Comparison of ENCODE assay signal across 1 cellular context in the genomic region with DNA sequence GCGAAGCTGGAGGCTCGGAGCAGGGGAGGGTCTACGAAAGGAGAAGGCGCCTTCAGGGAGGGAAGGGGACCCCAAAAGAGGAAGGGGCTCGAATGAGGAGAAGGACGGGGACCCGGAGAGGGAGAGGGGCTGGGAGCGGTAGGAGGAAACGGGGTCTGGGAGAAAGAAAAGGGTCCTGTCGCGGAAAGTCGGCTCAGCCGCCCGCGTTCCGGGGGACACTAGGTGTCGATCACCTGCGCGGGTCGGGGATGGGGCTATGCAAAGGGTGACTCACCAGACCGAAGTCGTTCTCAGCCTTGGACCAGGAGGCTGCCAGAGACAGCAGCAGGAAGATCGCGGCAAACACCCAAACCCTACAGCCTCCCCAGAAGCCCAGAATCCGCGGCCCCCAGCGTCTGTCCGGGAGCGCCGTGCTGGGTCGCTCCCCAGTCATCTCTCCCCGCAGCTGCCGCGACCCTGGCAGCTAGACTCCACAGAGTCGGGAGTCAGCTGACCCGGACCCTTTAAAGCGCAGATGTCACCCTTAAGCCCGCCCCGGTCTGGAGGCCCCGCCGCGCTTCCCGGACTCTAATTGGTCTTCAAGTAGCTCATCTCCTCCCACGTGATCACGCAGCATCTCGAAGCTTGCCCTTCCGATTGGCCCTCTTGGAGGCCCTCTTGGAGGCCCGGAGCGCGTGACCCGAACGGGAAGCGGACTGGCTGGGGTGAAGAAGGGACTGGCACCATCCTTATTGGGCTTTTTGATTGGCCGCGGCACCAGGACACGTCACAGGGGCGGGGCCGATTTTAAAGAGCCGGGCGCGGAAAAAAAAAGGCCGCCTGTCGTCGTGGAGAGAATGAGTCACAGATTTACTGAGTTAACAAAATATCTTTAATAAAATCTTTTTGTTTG.
TF ChIP-seq lines count a peak whose summit lies in the region.

A gene (minus strand): TSS at position 478 of the 892 bp plus-strand sequence. CDS start 45 bp downstream, at position 433.

TF ChIP-seq in K562, 482 proteins besides CTCF, POLR2A, EP300 and RAD21 (continued from another document and continues in another):
- TF ChIP-seq, protein P1, sequence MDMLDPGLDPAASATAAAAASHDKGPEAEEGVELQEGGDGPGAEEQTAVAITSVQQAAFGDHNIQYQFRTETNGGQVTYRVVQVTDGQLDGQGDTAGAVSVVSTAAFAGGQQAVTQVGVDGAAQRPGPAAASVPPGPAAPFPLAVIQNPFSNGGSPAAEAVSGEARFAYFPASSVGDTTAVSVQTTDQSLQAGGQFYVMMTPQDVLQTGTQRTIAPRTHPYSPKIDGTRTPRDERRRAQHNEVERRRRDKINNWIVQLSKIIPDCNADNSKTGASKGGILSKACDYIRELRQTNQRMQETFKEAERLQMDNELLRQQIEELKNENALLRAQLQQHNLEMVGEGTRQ (CRISPR knock-in tag; IDR thresholded peaks at IDR 0.05) = peak; percentile 99
- TF ChIP-seq KDM5B (IDR thresholded peaks at IDR 0.05; ENCODE audit: insufficient replicate concordance, low read depth, low read length) (peak; percentile 99), ZSCAN29 (IDR thresholded peaks at IDR 0.05) (no peak; the same call in 1 of the 2 replicates), HDAC1 (IDR thresholded peaks at IDR 0.05) (peak; percentile 61 to 100; a peak in 3 of 4 replicates), ZNF217 (CRISPR knock-in tag; IDR thresholded peaks at IDR 0.05) (no peak), RBBP5 (IDR thresholded peaks at IDR 0.05; ENCODE audit: borderline replicate concordance, insufficient read depth, low read length, poor library complexity, severe bottlenecking) (peak; percentile 62), TEAD2 (tag; IDR thresholded peaks at IDR 0.05) (no peak), CBX3 (IDR thresholded peaks at IDR 0.05; ENCODE audit: borderline replicate concordance in 1 of 2, low read length in 2 of 2) (no peak; a peak in 2 of 3 replicates), ZNF316 (IDR thresholded peaks at IDR 0.05) (peak; percentile 79), ZBTB1 (CRISPR knock-in tag; IDR thresholded peaks at IDR 0.05; ENCODE audit: borderline replicate concordance, low read depth) (0 out of 2 replicates have a peak, but pooled peaks have one; percentile 64), ZNF589 (CRISPR knock-in tag; IDR thresholded peaks at IDR 0.05; ENCODE audit: low read depth) (no peak), NELFE (IDR thresholded peaks at IDR 0.05; ENCODE audit: insufficient read depth, insufficient read length) (no peak), DNMT1 (IDR thresholded peaks at IDR 0.05) (no peak), RCOR1 (IDR thresholded peaks at IDR 0.05; ENCODE audit: borderline replicate concordance in 1 of 2, low read depth in 2 of 2, low read length in 2 of 2) (peak; percentile 18 to 94; a peak in 3 of 4 replicates), FOS (IDR thresholded peaks at IDR 0.05; ENCODE audit: extremely low read depth, insufficient read length) (peak; percentile 86), ZNF174 (CRISPR knock-in tag; IDR thresholded peaks at IDR 0.05) (peak; percentile 57; the same call in 1 of the 2 replicates), CCNT2 (IDR thresholded peaks at IDR 0.05; ENCODE audit: borderline replicate concordance, extremely low read depth, insufficient read length, low read depth, low read length) (peak; percentile 61), ZNF212 (CRISPR knock-in tag; IDR thresholded peaks at IDR 0.05) (peak; percentile 84; the same call in 1 of the 2 replicates), GTF2F1 (IDR thresholded peaks at IDR 0.05; ENCODE audit: low read depth, low read length) (peak; percentile 50; the same call in 1 of the 2 replicates), PHF8 (IDR thresholded peaks at IDR 0.05; ENCODE audit: borderline replicate concordance, low read length) (peak; percentile 91), ZNF780A (CRISPR knock-in tag; IDR thresholded peaks at IDR 0.05) (no peak), POLR2AphosphoS2 (IDR thresholded peaks at IDR 0.05; ENCODE audit: low read length) (peak; percentile 99), POLR2AphosphoS5 (IDR thresholded peaks at IDR 0.05; ENCODE audit: control insufficient read depth, insufficient read depth, low read depth, low read length) (peak; percentile 77), NONO (IDR thresholded peaks at IDR 0.05; ENCODE audit: low read depth in 2 of 2, low read length in 1 of 2) (no peak; a peak in 2 of 4 replicates)
- TF ChIP-seq, protein P2, sequence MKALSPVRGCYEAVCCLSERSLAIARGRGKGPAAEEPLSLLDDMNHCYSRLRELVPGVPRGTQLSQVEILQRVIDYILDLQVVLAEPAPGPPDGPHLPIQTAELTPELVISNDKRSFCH (CRISPR knock-in tag; IDR thresholded peaks at IDR 0.05) = no peak
- TF ChIP-seq, protein P2 (tag; IDR thresholded peaks at IDR 0.05) = peak; percentile 70
- TF ChIP-seq, protein P3, sequence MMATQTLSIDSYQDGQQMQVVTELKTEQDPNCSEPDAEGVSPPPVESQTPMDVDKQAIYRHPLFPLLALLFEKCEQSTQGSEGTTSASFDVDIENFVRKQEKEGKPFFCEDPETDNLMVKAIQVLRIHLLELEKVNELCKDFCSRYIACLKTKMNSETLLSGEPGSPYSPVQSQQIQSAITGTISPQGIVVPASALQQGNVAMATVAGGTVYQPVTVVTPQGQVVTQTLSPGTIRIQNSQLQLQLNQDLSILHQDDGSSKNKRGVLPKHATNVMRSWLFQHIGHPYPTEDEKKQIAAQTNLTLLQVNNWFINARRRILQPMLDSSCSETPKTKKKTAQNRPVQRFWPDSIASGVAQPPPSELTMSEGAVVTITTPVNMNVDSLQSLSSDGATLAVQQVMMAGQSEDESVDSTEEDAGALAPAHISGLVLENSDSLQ (IDR thresholded peaks at IDR 0.05) = peak; percentile 93
- TF ChIP-seq, protein P4, sequence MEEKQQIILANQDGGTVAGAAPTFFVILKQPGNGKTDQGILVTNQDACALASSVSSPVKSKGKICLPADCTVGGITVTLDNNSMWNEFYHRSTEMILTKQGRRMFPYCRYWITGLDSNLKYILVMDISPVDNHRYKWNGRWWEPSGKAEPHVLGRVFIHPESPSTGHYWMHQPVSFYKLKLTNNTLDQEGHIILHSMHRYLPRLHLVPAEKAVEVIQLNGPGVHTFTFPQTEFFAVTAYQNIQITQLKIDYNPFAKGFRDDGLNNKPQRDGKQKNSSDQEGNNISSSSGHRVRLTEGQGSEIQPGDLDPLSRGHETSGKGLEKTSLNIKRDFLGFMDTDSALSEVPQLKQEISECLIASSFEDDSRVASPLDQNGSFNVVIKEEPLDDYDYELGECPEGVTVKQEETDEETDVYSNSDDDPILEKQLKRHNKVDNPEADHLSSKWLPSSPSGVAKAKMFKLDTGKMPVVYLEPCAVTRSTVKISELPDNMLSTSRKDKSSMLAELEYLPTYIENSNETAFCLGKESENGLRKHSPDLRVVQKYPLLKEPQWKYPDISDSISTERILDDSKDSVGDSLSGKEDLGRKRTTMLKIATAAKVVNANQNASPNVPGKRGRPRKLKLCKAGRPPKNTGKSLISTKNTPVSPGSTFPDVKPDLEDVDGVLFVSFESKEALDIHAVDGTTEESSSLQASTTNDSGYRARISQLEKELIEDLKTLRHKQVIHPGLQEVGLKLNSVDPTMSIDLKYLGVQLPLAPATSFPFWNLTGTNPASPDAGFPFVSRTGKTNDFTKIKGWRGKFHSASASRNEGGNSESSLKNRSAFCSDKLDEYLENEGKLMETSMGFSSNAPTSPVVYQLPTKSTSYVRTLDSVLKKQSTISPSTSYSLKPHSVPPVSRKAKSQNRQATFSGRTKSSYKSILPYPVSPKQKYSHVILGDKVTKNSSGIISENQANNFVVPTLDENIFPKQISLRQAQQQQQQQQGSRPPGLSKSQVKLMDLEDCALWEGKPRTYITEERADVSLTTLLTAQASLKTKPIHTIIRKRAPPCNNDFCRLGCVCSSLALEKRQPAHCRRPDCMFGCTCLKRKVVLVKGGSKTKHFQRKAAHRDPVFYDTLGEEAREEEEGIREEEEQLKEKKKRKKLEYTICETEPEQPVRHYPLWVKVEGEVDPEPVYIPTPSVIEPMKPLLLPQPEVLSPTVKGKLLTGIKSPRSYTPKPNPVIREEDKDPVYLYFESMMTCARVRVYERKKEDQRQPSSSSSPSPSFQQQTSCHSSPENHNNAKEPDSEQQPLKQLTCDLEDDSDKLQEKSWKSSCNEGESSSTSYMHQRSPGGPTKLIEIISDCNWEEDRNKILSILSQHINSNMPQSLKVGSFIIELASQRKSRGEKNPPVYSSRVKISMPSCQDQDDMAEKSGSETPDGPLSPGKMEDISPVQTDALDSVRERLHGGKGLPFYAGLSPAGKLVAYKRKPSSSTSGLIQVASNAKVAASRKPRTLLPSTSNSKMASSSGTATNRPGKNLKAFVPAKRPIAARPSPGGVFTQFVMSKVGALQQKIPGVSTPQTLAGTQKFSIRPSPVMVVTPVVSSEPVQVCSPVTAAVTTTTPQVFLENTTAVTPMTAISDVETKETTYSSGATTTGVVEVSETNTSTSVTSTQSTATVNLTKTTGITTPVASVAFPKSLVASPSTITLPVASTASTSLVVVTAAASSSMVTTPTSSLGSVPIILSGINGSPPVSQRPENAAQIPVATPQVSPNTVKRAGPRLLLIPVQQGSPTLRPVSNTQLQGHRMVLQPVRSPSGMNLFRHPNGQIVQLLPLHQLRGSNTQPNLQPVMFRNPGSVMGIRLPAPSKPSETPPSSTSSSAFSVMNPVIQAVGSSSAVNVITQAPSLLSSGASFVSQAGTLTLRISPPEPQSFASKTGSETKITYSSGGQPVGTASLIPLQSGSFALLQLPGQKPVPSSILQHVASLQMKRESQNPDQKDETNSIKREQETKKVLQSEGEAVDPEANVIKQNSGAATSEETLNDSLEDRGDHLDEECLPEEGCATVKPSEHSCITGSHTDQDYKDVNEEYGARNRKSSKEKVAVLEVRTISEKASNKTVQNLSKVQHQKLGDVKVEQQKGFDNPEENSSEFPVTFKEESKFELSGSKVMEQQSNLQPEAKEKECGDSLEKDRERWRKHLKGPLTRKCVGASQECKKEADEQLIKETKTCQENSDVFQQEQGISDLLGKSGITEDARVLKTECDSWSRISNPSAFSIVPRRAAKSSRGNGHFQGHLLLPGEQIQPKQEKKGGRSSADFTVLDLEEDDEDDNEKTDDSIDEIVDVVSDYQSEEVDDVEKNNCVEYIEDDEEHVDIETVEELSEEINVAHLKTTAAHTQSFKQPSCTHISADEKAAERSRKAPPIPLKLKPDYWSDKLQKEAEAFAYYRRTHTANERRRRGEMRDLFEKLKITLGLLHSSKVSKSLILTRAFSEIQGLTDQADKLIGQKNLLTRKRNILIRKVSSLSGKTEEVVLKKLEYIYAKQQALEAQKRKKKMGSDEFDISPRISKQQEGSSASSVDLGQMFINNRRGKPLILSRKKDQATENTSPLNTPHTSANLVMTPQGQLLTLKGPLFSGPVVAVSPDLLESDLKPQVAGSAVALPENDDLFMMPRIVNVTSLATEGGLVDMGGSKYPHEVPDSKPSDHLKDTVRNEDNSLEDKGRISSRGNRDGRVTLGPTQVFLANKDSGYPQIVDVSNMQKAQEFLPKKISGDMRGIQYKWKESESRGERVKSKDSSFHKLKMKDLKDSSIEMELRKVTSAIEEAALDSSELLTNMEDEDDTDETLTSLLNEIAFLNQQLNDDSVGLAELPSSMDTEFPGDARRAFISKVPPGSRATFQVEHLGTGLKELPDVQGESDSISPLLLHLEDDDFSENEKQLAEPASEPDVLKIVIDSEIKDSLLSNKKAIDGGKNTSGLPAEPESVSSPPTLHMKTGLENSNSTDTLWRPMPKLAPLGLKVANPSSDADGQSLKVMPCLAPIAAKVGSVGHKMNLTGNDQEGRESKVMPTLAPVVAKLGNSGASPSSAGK (IDR thresholded peaks at IDR 0.05) = peak; percentile 86
- TF ChIP-seq, protein P5, sequence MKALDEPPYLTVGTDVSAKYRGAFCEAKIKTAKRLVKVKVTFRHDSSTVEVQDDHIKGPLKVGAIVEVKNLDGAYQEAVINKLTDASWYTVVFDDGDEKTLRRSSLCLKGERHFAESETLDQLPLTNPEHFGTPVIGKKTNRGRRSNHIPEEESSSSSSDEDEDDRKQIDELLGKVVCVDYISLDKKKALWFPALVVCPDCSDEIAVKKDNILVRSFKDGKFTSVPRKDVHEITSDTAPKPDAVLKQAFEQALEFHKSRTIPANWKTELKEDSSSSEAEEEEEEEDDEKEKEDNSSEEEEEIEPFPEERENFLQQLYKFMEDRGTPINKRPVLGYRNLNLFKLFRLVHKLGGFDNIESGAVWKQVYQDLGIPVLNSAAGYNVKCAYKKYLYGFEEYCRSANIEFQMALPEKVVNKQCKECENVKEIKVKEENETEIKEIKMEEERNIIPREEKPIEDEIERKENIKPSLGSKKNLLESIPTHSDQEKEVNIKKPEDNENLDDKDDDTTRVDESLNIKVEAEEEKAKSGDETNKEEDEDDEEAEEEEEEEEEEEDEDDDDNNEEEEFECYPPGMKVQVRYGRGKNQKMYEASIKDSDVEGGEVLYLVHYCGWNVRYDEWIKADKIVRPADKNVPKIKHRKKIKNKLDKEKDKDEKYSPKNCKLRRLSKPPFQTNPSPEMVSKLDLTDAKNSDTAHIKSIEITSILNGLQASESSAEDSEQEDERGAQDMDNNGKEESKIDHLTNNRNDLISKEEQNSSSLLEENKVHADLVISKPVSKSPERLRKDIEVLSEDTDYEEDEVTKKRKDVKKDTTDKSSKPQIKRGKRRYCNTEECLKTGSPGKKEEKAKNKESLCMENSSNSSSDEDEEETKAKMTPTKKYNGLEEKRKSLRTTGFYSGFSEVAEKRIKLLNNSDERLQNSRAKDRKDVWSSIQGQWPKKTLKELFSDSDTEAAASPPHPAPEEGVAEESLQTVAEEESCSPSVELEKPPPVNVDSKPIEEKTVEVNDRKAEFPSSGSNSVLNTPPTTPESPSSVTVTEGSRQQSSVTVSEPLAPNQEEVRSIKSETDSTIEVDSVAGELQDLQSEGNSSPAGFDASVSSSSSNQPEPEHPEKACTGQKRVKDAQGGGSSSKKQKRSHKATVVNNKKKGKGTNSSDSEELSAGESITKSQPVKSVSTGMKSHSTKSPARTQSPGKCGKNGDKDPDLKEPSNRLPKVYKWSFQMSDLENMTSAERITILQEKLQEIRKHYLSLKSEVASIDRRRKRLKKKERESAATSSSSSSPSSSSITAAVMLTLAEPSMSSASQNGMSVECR (CRISPR knock-in tag; IDR thresholded peaks at IDR 0.05) = peak; percentile 99
- TF ChIP-seq, protein P6, sequence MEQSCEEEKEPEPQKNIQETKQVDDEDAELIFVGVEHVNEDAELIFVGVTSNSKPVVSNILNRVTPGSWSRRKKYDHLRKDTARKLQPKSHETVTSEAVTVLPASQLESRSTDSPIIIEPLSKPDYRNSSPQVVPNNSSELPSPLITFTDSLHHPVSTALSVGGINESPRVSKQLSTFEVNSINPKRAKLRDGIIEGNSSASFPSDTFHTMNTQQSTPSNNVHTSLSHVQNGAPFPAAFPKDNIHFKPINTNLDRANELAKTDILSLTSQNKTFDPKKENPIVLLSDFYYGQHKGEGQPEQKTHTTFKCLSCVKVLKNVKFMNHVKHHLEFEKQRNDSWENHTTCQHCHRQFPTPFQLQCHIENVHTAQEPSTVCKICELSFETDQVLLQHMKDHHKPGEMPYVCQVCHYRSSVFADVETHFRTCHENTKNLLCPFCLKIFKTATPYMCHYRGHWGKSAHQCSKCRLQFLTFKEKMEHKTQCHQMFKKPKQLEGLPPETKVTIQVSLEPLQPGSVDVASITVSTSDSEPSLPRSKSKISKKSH (CRISPR knock-in tag; IDR thresholded peaks at IDR 0.05) = no peak
- TF ChIP-seq, protein P7, sequence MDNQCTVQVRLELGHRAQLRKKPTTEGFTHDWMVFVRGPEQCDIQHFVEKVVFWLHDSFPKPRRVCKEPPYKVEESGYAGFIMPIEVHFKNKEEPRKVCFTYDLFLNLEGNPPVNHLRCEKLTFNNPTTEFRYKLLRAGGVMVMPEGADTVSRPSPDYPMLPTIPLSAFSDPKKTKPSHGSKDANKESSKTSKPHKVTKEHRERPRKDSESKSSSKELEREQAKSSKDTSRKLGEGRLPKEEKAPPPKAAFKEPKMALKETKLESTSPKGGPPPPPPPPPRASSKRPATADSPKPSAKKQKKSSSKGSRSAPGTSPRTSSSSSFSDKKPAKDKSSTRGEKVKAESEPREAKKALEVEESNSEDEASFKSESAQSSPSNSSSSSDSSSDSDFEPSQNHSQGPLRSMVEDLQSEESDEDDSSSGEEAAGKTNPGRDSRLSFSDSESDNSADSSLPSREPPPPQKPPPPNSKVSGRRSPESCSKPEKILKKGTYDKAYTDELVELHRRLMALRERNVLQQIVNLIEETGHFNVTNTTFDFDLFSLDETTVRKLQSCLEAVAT (IDR thresholded peaks at IDR 0.05) = peak; percentile 48 to 51; a peak in 1 of 4 replicates
